11 cellular contexts compared by ENCODE assay signal in the genomic region with DNA sequence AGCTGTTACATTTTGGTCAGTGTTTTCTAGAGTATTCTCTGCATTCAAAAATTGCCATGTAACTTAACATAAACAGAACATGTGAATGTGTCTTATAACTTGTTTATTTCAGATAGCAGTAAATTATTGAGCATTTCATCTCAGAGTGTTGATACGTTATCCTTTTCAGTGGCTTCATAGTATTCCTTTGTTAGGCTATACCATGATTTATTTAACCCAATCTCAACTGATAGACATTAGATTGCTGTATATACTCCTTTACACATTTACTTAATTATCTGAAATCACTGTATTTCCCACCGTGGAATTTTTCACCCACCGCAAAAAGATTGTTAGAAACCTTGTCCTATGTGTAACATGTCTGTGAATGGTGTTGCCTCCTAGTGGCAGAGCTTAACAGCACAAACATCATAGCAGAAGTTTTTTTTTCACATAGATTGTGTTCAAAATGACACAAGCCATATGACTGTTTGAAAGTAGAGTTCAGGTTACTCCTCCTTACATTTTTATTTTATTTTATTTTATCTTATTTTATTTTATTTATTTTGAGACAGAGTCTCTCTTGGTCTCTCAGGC. TPM values are rescaled to one million over a fixed set of nuclear protein-coding genes. Genes with fewer than 3 reads are reported as not detected.
DNase-seq lines count a peak whose midpoint lies in the region; ATAC-seq and TF ChIP-seq lines count a peak whose summit lies in the region.
"Had no signal": no experiment of that assay in that cellular context is flagged by ENCODE, and none has a peak within 500 bp of the region (broad histone marks: within the 10 kb centered on the region; RNA-seq: fewer than 3 reads in every experiment).

No MANE protein-coding gene starts in this region.

- no peak overlapping the region for H3K4me3 Mint-ChIP-seq in activated CD4-positive, alpha-beta T cell treated with anti-CD3 and anti-CD28 coated beads for 36 hours
- H3K4me3 Mint-ChIP-seq in endodermal cell: no peak overlapping the region
- H3K4me3 Mint-ChIP-seq: central memory CD8-positive, alpha-beta T cell had no signal

- peaks cover 79% of the 10 kb centered on the region for H3K36me3 ChIP-seq in endodermal cell (ENCODE audit: control insufficient read depth, insufficient read depth, low read length)
- peaks cover 5 to 100% (median 87%) of the 10 kb centered on the region in 6 donors for H3K36me3 ChIP-seq in spleen

- POLR2A ChIA-PET in activated CD4-positive, alpha-beta T cell treated with anti-CD3 and anti-CD28 coated beads for 36 hours (lab: Charles Lee): no interaction called here

- H3K9ac ChIP-seq in endodermal cell (ENCODE audit: extremely low read depth, low read length, poor library complexity, severe bottlenecking): no peak overlapping the region
- H3K9ac ChIP-seq: BLaER1 had no signal

- H3K4me3 ChIP-seq in endodermal cell (ENCODE audit: low read length) (no peak overlapping the region), spleen (no peak overlapping the region)
- H3K4me3 ChIP-seq: BLaER1 had no signal

- CTCF ChIA-PET in activated CD4-positive, alpha-beta T cell treated with anti-CD3 and anti-CD28 coated beads for 36 hours (lab: Charles Lee): interaction anchor here (0.8 to 1.3 kb wide), 5 partner anchors 8 to 24 kb away, joined by 3 to 5 read pairs (median 4); no protein-coding TSS in a partner anchor

- TF ChIP-seq CTCF in endodermal cell (conservative IDR thresholded peaks at IDR 0.05): peak; percentile 78
- peak in 6 of 11 experiments; percentile 11 to 40 (median 25) for TF ChIP-seq CTCF in spleen (IDR thresholded peaks at IDR 0.05 in 8 of 11, conservative IDR thresholded peaks at IDR 0.05 in 3 of 11)

- H3K36me3 Mint-ChIP-seq in activated CD4-positive, alpha-beta T cell treated with anti-CD3 and anti-CD28 coated beads for 36 hours (ENCODE audit: low read depth): peaks cover 48% of the 10 kb centered on the region
- H3K36me3 Mint-ChIP-seq in endodermal cell (ENCODE audit: low read depth): peaks cover 64% of the 10 kb centered on the region

- no peaks in the 10 kb centered on the region for H3K9me3 Mint-ChIP-seq in activated CD4-positive, alpha-beta T cell treated with anti-CD3 and anti-CD28 coated beads for 36 hours (ENCODE audit: low read depth)
- H3K9me3 Mint-ChIP-seq in endodermal cell: no peaks in the 10 kb centered on the region
- H3K9me3 Mint-ChIP-seq: central memory CD8-positive, alpha-beta T cell had no signal

- no peaks in the 10 kb centered on the region for H3K27me3 Mint-ChIP-seq in activated CD4-positive, alpha-beta T cell treated with anti-CD3 and anti-CD28 coated beads for 36 hours
- no peaks in the 10 kb centered on the region for H3K27me3 Mint-ChIP-seq in endodermal cell (ENCODE audit: insufficient read depth)
- H3K27me3 Mint-ChIP-seq: central memory CD8-positive, alpha-beta T cell had no signal

- H3K4me1 ChIP-seq in endodermal cell (ENCODE audit: control insufficient read depth, insufficient read depth, low read length) (no peaks in the 10 kb centered on the region), spleen (peaks cover 0 to 7% (median 0%) of the 10 kb centered on the region in 6 donors)
- H3K4me1 ChIP-seq: BLaER1 had no signal

- 98 to 100% methylated on average over 1 to 3 of the region's 3 CpGs for WGBS in endodermal cell (ENCODE audit: insufficient coverage in 1 of 2, insufficient read length in 1 of 2), 2 experiments
- WGBS in spleen, 5 donors: 95 to 99% (median 96%) methylated on average over 3 of the region's 3 CpGs

- ATAC-seq in activated CD4-positive, alpha-beta T cell treated with anti-CD3 and anti-CD28 coated beads for 36 hours: peak; percentile 53
- no peak for ATAC-seq in HG03432 (IDR thresholded peaks at IDR 0.05; ENCODE audit: unreplicated experiment)
- no peak for ATAC-seq in GM21381 (IDR thresholded peaks at IDR 0.05; ENCODE audit: unreplicated experiment)

- H3K27ac Mint-ChIP-seq in activated CD4-positive, alpha-beta T cell treated with anti-CD3 and anti-CD28 coated beads for 36 hours: no peak overlapping the region
- H3K27ac Mint-ChIP-seq in endodermal cell: no peak overlapping the region

- H3K4me1 Mint-ChIP-seq in activated CD4-positive, alpha-beta T cell treated with anti-CD3 and anti-CD28 coated beads for 36 hours: no peaks in the 10 kb centered on the region
- no peaks in the 10 kb centered on the region for H3K4me1 Mint-ChIP-seq in endodermal cell
- H3K4me1 Mint-ChIP-seq: central memory CD8-positive, alpha-beta T cell had no signal

- H3K9me3 ChIP-seq in endodermal cell (ENCODE audit: control insufficient read depth, low read length): no peaks in the 10 kb centered on the region
- H3K9me3 ChIP-seq in spleen: no peaks in the 10 kb centered on the region
- H3K9me3 ChIP-seq: BLaER1 had no signal

- intact Hi-C loops in activated CD4-positive, alpha-beta T cell treated with anti-CD3 and anti-CD28 coated beads for 36 hours (cut with DNase I, micrococcal nuclease): no loop called here
- intact Hi-C loops in spleen (cut with DNase I; ENCODE audit: low total_unique reads): no loop called here

- no peak for TF ChIP-seq POLR2A in spleen (IDR thresholded peaks at IDR 0.05)

- H3K27ac ChIP-seq in endodermal cell (ENCODE audit: low read depth, low read length) (no peak overlapping the region), spleen (no peak overlapping the region)
- H3K27ac ChIP-seq: BLaER1 had no signal

- H3K27me3 ChIP-seq in endodermal cell (ENCODE audit: control insufficient read depth, insufficient read depth, low read length, poor library complexity, severe bottlenecking) (no peaks in the 10 kb centered on the region), spleen (replicated peaks in 1 of 7) (no peaks in the 10 kb centered on the region)
- H3K27me3 ChIP-seq: BLaER1 had no signal

- DNase-seq in activated CD4-positive, alpha-beta T cell treated with anti-CD3 and anti-CD28 coated beads for 36 hours: no peak
- DNase-seq in activated CD4-positive, alpha-beta T cell treated with anti-CD3 and anti-CD28 coated beads for 4 hours: no peak
- DNase-seq in MV-4-11 (lab: John Stamatoyannopoulos, UW) (peak; percentile 15), endodermal cell (no peak), spleen (no peak), amniotic stem cell (lab: John Stamatoyannopoulos, UW) (no peak)
- DNase-seq: NCI-H1105 had no signal

RNA-seq across cellular contexts. Expression of a gene that starts 21.4 kb away (rescaled TPM):
- 10 to 100 TPM; 30.9 to 34.3 TPM for total RNA-seq in activated CD4-positive, alpha-beta T cell treated with anti-CD3 and anti-CD28 coated beads for 36 hours
- total RNA-seq in endodermal cell (10 to 100 TPM; 31.5 to 38.9 TPM), spleen (10 to 100 TPM; 33.5 to 90.9 (median 66.5) TPM)
- 16.6 TPM for polyA plus RNA-seq in endodermal cell (2013, experiment 1 of 2)
- polyA plus RNA-seq in endodermal cell (2013, experiment 2 of 2): 18.9 TPM
- 10 to 100 TPM; 11.5 to 16.9 (median 14.5) TPM for polyA plus RNA-seq in spleen

RNA-seq across cellular contexts. Expression of a gene that starts 35.1 kb away (rescaled TPM):
- under 1 TPM; 0.62 to 0.84 TPM for total RNA-seq in activated CD4-positive, alpha-beta T cell treated with anti-CD3 and anti-CD28 coated beads for 36 hours
- 10 to 100 TPM; 20.1 to 36.6 TPM for total RNA-seq in endodermal cell
- 17.0 TPM for polyA plus RNA-seq in endodermal cell (2013, experiment 1 of 2)
- polyA plus RNA-seq in endodermal cell (2013, experiment 2 of 2): 13.1 TPM
- 1 to 10 TPM in 5 of 7 donors, under 1 TPM in 2; 0.46 to 2.8 (median 1.1) TPM for total RNA-seq in spleen
- under 1 TPM; 0.52 to 0.83 (median 0.74) TPM for polyA plus RNA-seq in spleen

RNA-seq across cellular contexts. Expression of a gene that starts 53.1 kb away (rescaled TPM):
- 10 to 100 TPM; 53.4 to 62.6 TPM for total RNA-seq in activated CD4-positive, alpha-beta T cell treated with anti-CD3 and anti-CD28 coated beads for 36 hours
- 10 to 100 TPM; 68.9 to 72.8 TPM for total RNA-seq in endodermal cell
- 85.0 TPM for polyA plus RNA-seq in endodermal cell (2013, experiment 1 of 2)
- polyA plus RNA-seq in endodermal cell (2013, experiment 2 of 2): 76.2 TPM
- total RNA-seq in spleen: 10 to 100 TPM; 38.3 to 55.9 (median 48.4) TPM
- 10 to 100 TPM; 70.4 to 92.4 (median 79.1) TPM for polyA plus RNA-seq in spleen

RNA-seq across cellular contexts. Expression of a gene that starts 53.2 kb away (rescaled TPM):
- total RNA-seq in activated CD4-positive, alpha-beta T cell treated with anti-CD3 and anti-CD28 coated beads for 36 hours: 10 to 100 TPM; 13.8 to 17.9 TPM
- total RNA-seq in endodermal cell (10 to 100 TPM; 11.2 to 15.1 TPM), spleen (1 to 10 TPM; 5.6 to 9.4 (median 8.5) TPM)
- polyA plus RNA-seq in endodermal cell (2013, experiment 1 of 2): 13.7 TPM
- 11.1 TPM for polyA plus RNA-seq in endodermal cell (2013, experiment 2 of 2)
- 1 to 10 TPM; 7.4 to 9.9 (median 7.9) TPM for polyA plus RNA-seq in spleen

Comparison
In these comparisons a context has a peak if more than half of its experiments do, and no peak if none do; other contexts are left out.
1. RNA of a gene that starts 35.1 kb away (total RNA-seq): 20.1 to 36.6 TPM in endodermal cell; 0.46 to 2.8 TPM in spleen and 0.62 to 0.84 TPM in activated CD4-positive, alpha-beta T cell treated with anti-CD3 and anti-CD28 coated beads for 36 hours; every median in the first group is over 4 times any median in the second.